8 cellular contexts compared by ENCODE assay signal in genomic region chr4:90099795-90100194, GRCh38. TPM values are rescaled to one million over a fixed set of nuclear protein-coding genes. Genes with fewer than 3 reads are reported as not detected.
DNase-seq lines count a peak whose midpoint lies in the region; ATAC-seq and TF ChIP-seq lines count a peak whose summit lies in the region.

No MANE protein-coding gene starts in this region.

- TF ChIP-seq POLR2A in NB4 (IDR thresholded peaks at IDR 0.05; ENCODE audit: extremely low read depth, insufficient read length) (no peak), spleen (IDR thresholded peaks at IDR 0.05) (no peak)

- intact Hi-C loops in spleen (cut with DNase I; ENCODE audit: low total_unique reads), result no loop called here

- peak overlapping the region in 1 of 8 donors; percentile 28 for H3K27ac ChIP-seq in spleen

- H3K36me3 ChIP-seq in spleen, result no peaks in the 10 kb centered on the region

- no peaks in the 10 kb centered on the region for H3K9me3 ChIP-seq in spleen

- ATAC-seq in GM18517 (IDR thresholded peaks at IDR 0.05; ENCODE audit: unreplicated experiment) (peak; percentile 73), HG02588 (IDR thresholded peaks at IDR 0.05; ENCODE audit: unreplicated experiment) (peak; percentile 63)
- no peak for ATAC-seq in activated CD8-positive, alpha-beta memory T cell treated with anti-CD3 and anti-CD28 coated beads, Interleukin-2, amount 10 ng/mL, durations not matched to agents 7 days and 5 days

- no peaks in the 10 kb centered on the region for H3K4me1 ChIP-seq in spleen

- H3K9me3 Mint-ChIP-seq in activated CD8-positive, alpha-beta memory T cell treated with anti-CD3 and anti-CD28 coated beads, Interleukin-2, amount 10 ng/mL, durations not matched to agents 7 days and 5 days (ENCODE audit: low read depth), result no peaks in the 10 kb centered on the region

- CTCF ChIA-PET in activated CD8-positive, alpha-beta memory T cell treated with anti-CD3 and anti-CD28 coated beads, Interleukin-2, amount 10 ng/mL, durations not matched to agents 7 days and 5 days (lab: Charles Lee), result no interaction called here

- H3K27ac Mint-ChIP-seq in activated CD8-positive, alpha-beta memory T cell treated with anti-CD3 and anti-CD28 coated beads, Interleukin-2, amount 10 ng/mL, durations not matched to agents 7 days and 5 days, result no peak overlapping the region

- H3K4me3 ChIP-seq in NB4 (ENCODE audit: low read depth, low read length), result no peak overlapping the region
- no peak overlapping the region for H3K4me3 ChIP-seq in fibroblast of mammary gland (ENCODE audit: control insufficient read depth, low read depth, low read length)
- no peak overlapping the region for H3K4me3 ChIP-seq in spleen

- no peaks in the 10 kb centered on the region for H3K36me3 Mint-ChIP-seq in activated CD8-positive, alpha-beta memory T cell treated with anti-CD3 and anti-CD28 coated beads, Interleukin-2, amount 10 ng/mL, durations not matched to agents 7 days and 5 days

- no peaks in the 10 kb centered on the region for H3K4me1 Mint-ChIP-seq in activated CD8-positive, alpha-beta memory T cell treated with anti-CD3 and anti-CD28 coated beads, Interleukin-2, amount 10 ng/mL, durations not matched to agents 7 days and 5 days

- H3K27me3 Mint-ChIP-seq in activated CD8-positive, alpha-beta memory T cell treated with anti-CD3 and anti-CD28 coated beads, Interleukin-2, amount 10 ng/mL, durations not matched to agents 7 days and 5 days, result no peaks in the 10 kb centered on the region

- 72 to 81% (median 74%) methylated on average over 3 of the region's 3 CpGs for WGBS in spleen, 5 donors

- no peak overlapping the region for H3K4me3 Mint-ChIP-seq in activated CD8-positive, alpha-beta memory T cell treated with anti-CD3 and anti-CD28 coated beads, Interleukin-2, amount 10 ng/mL, durations not matched to agents 7 days and 5 days

- H3K27me3 ChIP-seq in spleen (replicated peaks in 1 of 7), result no peaks in the 10 kb centered on the region

- DNase-seq in NB4 (ENCODE audit: low read depth) (peak; percentile 60), fibroblast of mammary gland (ENCODE audit: low read depth) (peak; percentile 13), spleen (no peak), iPS-NIHi7 (ENCODE audit: extremely low spot score) (no peak), NCI-H1694 (lab: John Stamatoyannopoulos, UW) (no peak)
- no peak for DNase-seq in activated CD8-positive, alpha-beta memory T cell treated with anti-CD3 and anti-CD28 coated beads, Interleukin-2, amount 10 ng/mL, durations not matched to agents 7 days and 5 days

- TF ChIP-seq CTCF in NB4 (IDR thresholded peaks at IDR 0.05; ENCODE audit: low read depth, low read length), result no peak
- no peak for TF ChIP-seq CTCF in fibroblast of mammary gland (conservative IDR thresholded peaks at IDR 0.05; ENCODE audit: control insufficient read depth, insufficient read depth, low read depth, low read length)
- TF ChIP-seq CTCF in spleen (IDR thresholded peaks at IDR 0.05 in 8 of 11, conservative IDR thresholded peaks at IDR 0.05 in 3 of 11), result no peak

RNA-seq across cellular contexts. Expression of gene CCSER1, which starts 27.4 kb away (rescaled TPM):
- 10 to 100 TPM; 18.4 to 30.4 (median 22.8) TPM for total RNA-seq in spleen
- polyA plus RNA-seq in spleen, result 1 to 10 TPM; 1.3 to 3.2 (median 2.6) TPM
- total RNA-seq in activated CD8-positive, alpha-beta memory T cell treated with anti-CD3 and anti-CD28 coated beads, Interleukin-2, amount 10 ng/mL, durations not matched to agents 7 days and 5 days, result under 1 TPM in 1 of 2 experiments, not detected in 1; 0.16 TPM

Comparison
In these comparisons a context has a peak if more than half of its experiments do, and no peak if none do; other contexts are left out.
1. DNase-seq: peak in NB4 (single experiment) and fibroblast of mammary gland (single experiment); none in spleen (single experiment), iPS-NIHi7 (single experiment), NCI-H1694 (single experiment) and activated CD8-positive, alpha-beta memory T cell treated with anti-CD3 and anti-CD28 coated beads, Interleukin-2, amount 10 ng/mL, durations not matched to agents 7 days and 5 days (single experiment).
2. RNA of gene CCSER1, which starts 27.4 kb away (total RNA-seq): 18.4 to 30.4 TPM in spleen; 0.16 TPM in activated CD8-positive, alpha-beta memory T cell treated with anti-CD3 and anti-CD28 coated beads, Interleukin-2, amount 10 ng/mL, durations not matched to agents 7 days and 5 days; every median in the first group is over 10 times any median in the second.